13 cellular contexts compared by ENCODE assay signal in genomic region chr1:91877574-91878208, GRCh38. TPM values are rescaled to one million over a fixed set of nuclear protein-coding genes. Genes with fewer than 3 reads are reported as not detected.
DNase-seq lines count a peak whose midpoint lies in the region; ATAC-seq and TF ChIP-seq lines count a peak whose summit lies in the region.
"Had no signal": no experiment of that assay in that cellular context is flagged by ENCODE, and none has a peak within 500 bp of the region (broad histone marks: within the 10 kb centered on the region; RNA-seq: fewer than 3 reads in every experiment).

No MANE protein-coding gene starts in this region.

- H3K79me2 ChIP-seq in GM23248 (ENCODE audit: insufficient read depth) (peaks cover 97% of the 10 kb centered on the region), PC-9 (ENCODE audit: low read depth) (peaks cover 62% of the 10 kb centered on the region)

- POLR2A ChIA-PET in PC-9 (lab: Charles Lee; ENCODE audit: unreplicated experiment), result no interaction called here

- H3K4me2 ChIP-seq in GM23248 (ENCODE audit: unreplicated experiment), result no peak overlapping the region
- peak overlapping the region; percentile 56; the same call in 1 of the 2 replicates for H3K4me2 ChIP-seq in PC-9

- 0 out of 2 replicates have a peak, but pooled peaks have one; percentile 1 for TF ChIP-seq CTCF in PC-9 (conservative IDR thresholded peaks at IDR 0.05)
- no peak for TF ChIP-seq CTCF in HFFc6 (IDR thresholded peaks at IDR 0.05)
- no peak for TF ChIP-seq CTCF in testis (IDR thresholded peaks at IDR 0.05)

- ATAC-seq in stimulated activated effector memory CD8-positive, alpha-beta T cell treated with anti-CD3 and anti-CD28 coated beads, Interleukin-12 subunit alpha, Interleukin-12 subunit beta, amount 100 ng/mL, for 72 hours, result peak; percentile 77

- H3K27ac ChIP-seq in GM23248 (no peak overlapping the region), PC-9 (peak overlapping the region; percentile 58; the same call in 1 of the 2 replicates), testis (no peak overlapping the region)

- BruUV-seq in PC-9 (replicated peaks; lab: Mats Ljungman, UMichigan), result no TSS peak

- H3K4me1 ChIP-seq in GM23248 (ENCODE audit: insufficient read depth) (peaks cover 29% of the 10 kb centered on the region), PC-9 (replicated peaks; ENCODE audit: insufficient read depth) (peaks cover 56% of the 10 kb centered on the region), testis (peaks cover 5% of the 10 kb centered on the region)

- peaks cover 80% of the 10 kb centered on the region for H3K4me1 Mint-ChIP-seq in activated T-cell treated with anti-CD3 and anti-CD28 coated beads, Interleukin-2, amount 50 U/mL, for 24 hours (ENCODE audit: low read depth)
- H3K4me1 Mint-ChIP-seq in stimulated activated effector memory CD8-positive, alpha-beta T cell treated with anti-CD3 and anti-CD28 coated beads, Interleukin-12 subunit alpha, Interleukin-12 subunit beta, amount 100 ng/mL, for 72 hours, result peaks cover 70% of the 10 kb centered on the region
- peaks cover 25% of the 10 kb centered on the region for H3K4me1 Mint-ChIP-seq in HFFc6 (ENCODE audit: low read depth)

- H3K9me2 ChIP-seq in GM23248 (ENCODE audit: insufficient read depth) (no peaks in the 10 kb centered on the region), PC-9 (ENCODE audit: insufficient read depth) (no peaks in the 10 kb centered on the region)

- H3K27me3 ChIP-seq in GM23248 (replicated peaks; ENCODE audit: insufficient read depth) (no peaks in the 10 kb centered on the region), PC-9 (ENCODE audit: insufficient read depth, low read depth) (no peaks in the 10 kb centered on the region), testis (no peaks in the 10 kb centered on the region)

- peak overlapping the region; percentile 94 for H3K27ac Mint-ChIP-seq in activated T-cell treated with anti-CD3 and anti-CD28 coated beads, Interleukin-2, amount 50 U/mL, for 24 hours
- peak overlapping the region; percentile 5 for H3K27ac Mint-ChIP-seq in stimulated activated effector memory CD8-positive, alpha-beta T cell treated with anti-CD3 and anti-CD28 coated beads, Interleukin-12 subunit alpha, Interleukin-12 subunit beta, amount 100 ng/mL, for 72 hours
- H3K27ac Mint-ChIP-seq in HFFc6, result no peak overlapping the region

- H3F3A ChIP-seq in GM23248 (ENCODE audit: insufficient read depth) (peaks cover 12% of the 10 kb centered on the region; the same call in 1 of the 2 replicates), PC-9 (ENCODE audit: insufficient read depth, low read depth) (peaks cover 31% of the 10 kb centered on the region; the same call in 1 of the 2 replicates)

- H3K9me3 Mint-ChIP-seq in activated T-cell treated with anti-CD3 and anti-CD28 coated beads, Interleukin-2, amount 50 U/mL, for 24 hours, result peaks cover 2% of the 10 kb centered on the region
- no peaks in the 10 kb centered on the region for H3K9me3 Mint-ChIP-seq in stimulated activated effector memory CD8-positive, alpha-beta T cell treated with anti-CD3 and anti-CD28 coated beads, Interleukin-12 subunit alpha, Interleukin-12 subunit beta, amount 100 ng/mL, for 72 hours
- no peaks in the 10 kb centered on the region for H3K9me3 Mint-ChIP-seq in HFFc6
- H3K9me3 Mint-ChIP-seq: neural crest cell had no signal

- peaks cover 1% of the 10 kb centered on the region; the same call in 1 of the 2 replicates for H4K20me1 ChIP-seq in GM23248 (ENCODE audit: insufficient read depth)
- no peaks in the 10 kb centered on the region for H4K20me1 ChIP-seq in PC-9 (ENCODE audit: insufficient read depth)

- no peak overlapping the region for H3K9ac ChIP-seq in GM23248

- peak overlapping the region; percentile 67 for H3K4me3 Mint-ChIP-seq in activated T-cell treated with anti-CD3 and anti-CD28 coated beads, Interleukin-2, amount 50 U/mL, for 24 hours
- H3K4me3 Mint-ChIP-seq in stimulated activated effector memory CD8-positive, alpha-beta T cell treated with anti-CD3 and anti-CD28 coated beads, Interleukin-12 subunit alpha, Interleukin-12 subunit beta, amount 100 ng/mL, for 72 hours, result peak overlapping the region; percentile 47
- H3K4me3 Mint-ChIP-seq in HFFc6, result no peak overlapping the region
- H3K4me3 Mint-ChIP-seq: neural crest cell had no signal

- intact Hi-C loops in PC-9 (cut with micrococcal nuclease; ENCODE audit: unreplicated experiment), result no loop called here
- intact Hi-C loops in testis (cut with DNase I; ENCODE audit: low total_unique reads), result no loop called here

- H3K27me3 Mint-ChIP-seq in activated T-cell treated with anti-CD3 and anti-CD28 coated beads, Interleukin-2, amount 50 U/mL, for 24 hours, result no peaks in the 10 kb centered on the region
- peaks cover 4% of the 10 kb centered on the region; the same call in 1 of the 2 replicates for H3K27me3 Mint-ChIP-seq in HFFc6 (ENCODE audit: insufficient read depth)

- in situ Hi-C loops in GM23248 (cut with MboI), result no loop called here

- 45 to 49% methylated on average over 5 of the region's 5 CpGs for WGBS in GM23248 (ENCODE audit: low coverage in 1 of 2, low lambda C conversion rate in 2 of 2, missing lambda C conversion rate in 2 of 2), 2 experiments
- 62 to 64% methylated on average over 5 of the region's 5 CpGs for WGBS in testis, 2 donors

- H3K9me3 ChIP-seq in GM23248 (ENCODE audit: low read depth) (no peaks in the 10 kb centered on the region), PC-9 (ENCODE audit: insufficient read depth, low read depth) (no peaks in the 10 kb centered on the region), testis (no peaks in the 10 kb centered on the region)

- no peak for DNase-seq in activated T-cell treated with anti-CD3 and anti-CD28 coated beads, Interleukin-2, amount 50 U/mL, for 24 hours
- DNase-seq in activated T-cell treated with anti-CD3 and anti-CD28 coated beads for 4 hours (no peak), GM23248 (peak; percentile 40), PC-9 (no peak), HFFc6 (no peak), testis (no peak), GM19240 (ENCODE audit: insufficient read length, low spot score) (no peak)
- no peak for DNase-seq in stimulated activated effector memory CD8-positive, alpha-beta T cell treated with anti-CD3 and anti-CD28 coated beads, Interleukin-12 subunit alpha, Interleukin-12 subunit beta, amount 100 ng/mL, for 72 hours (ENCODE audit: low spot score in 2 of 2)
- DNase-seq: activated CD8-positive, alpha-beta memory T cell treated with anti-CD3 and anti-CD28 coated beads, Interleukin-2, amount 50 U/mL, for 4 hours; central memory CD4-positive, alpha-beta T cell; kidney; NCI-H1092 treated with DMSO at 0.1 percent for 48 hours had no signal

- H3K36me3 ChIP-seq in GM23248 (ENCODE audit: low read depth), result no peaks in the 10 kb centered on the region
- H3K36me3 ChIP-seq in PC-9 (ENCODE audit: low read depth), result no peaks in the 10 kb centered on the region
- H3K36me3 ChIP-seq in testis (ENCODE audit: low read depth, missing control alignments), result no peaks in the 10 kb centered on the region

- no peaks in the 10 kb centered on the region for H3K36me3 Mint-ChIP-seq in activated T-cell treated with anti-CD3 and anti-CD28 coated beads, Interleukin-2, amount 50 U/mL, for 24 hours (ENCODE audit: low read depth)
- peaks cover 6% of the 10 kb centered on the region for H3K36me3 Mint-ChIP-seq in stimulated activated effector memory CD8-positive, alpha-beta T cell treated with anti-CD3 and anti-CD28 coated beads, Interleukin-12 subunit alpha, Interleukin-12 subunit beta, amount 100 ng/mL, for 72 hours
- 0 out of 2 replicates have a peak, but pooled peaks cover 4% of the 10 kb centered on the region for H3K36me3 Mint-ChIP-seq in HFFc6 (ENCODE audit: low read depth)

- H2AFZ ChIP-seq in GM23248 (no peak overlapping the region), PC-9 (no peak overlapping the region)

- TF ChIP-seq POLR2A in testis (IDR thresholded peaks at IDR 0.05), result no peak

- CTCF ChIA-PET in PC-9 (lab: Charles Lee), result no interaction called here

- no peak overlapping the region for H3K4me3 ChIP-seq in GM23248
- no peak overlapping the region; the same call in 1 of the 2 replicates for H3K4me3 ChIP-seq in PC-9
- no peak overlapping the region for H3K4me3 ChIP-seq in testis

RNA-seq across cellular contexts. Expression of gene TGFBR3, which starts 8.3 kb away (rescaled TPM):
- 25.4 and 26.5 TPM in 2 replicates for total RNA-seq in GM23248 (2014; rRNA removed; shearing (Covaris generic))
- polyA plus RNA-seq in GM23248 (2016; fragmentation: Nextera tagmentation; extraction: Ambion mirVana) (16.2 and 17.7 TPM in 2 replicates), testis (ENCODE audit: insufficient read depth, low read depth, low replicate concordance) (37.2 TPM)
- total RNA-seq in PC-9 (2021) (1.6 and 2.5 TPM in 2 replicates), testis (10 to 100 TPM; 24.0 to 34.7 TPM)
- 10 to 100 TPM in 4 of 6 experiments, 1 to 10 TPM in 2; 5.8 to 21.1 (median 19.0) TPM for total RNA-seq in HFFc6 (2021; fragmentation: NEBNext Ultra II Directional; extraction: Animal tissue kit (Norgen Biotek cat#: 25700))
